Comparison of ENCODE assay signal across 1 cellular context in the genomic region with DNA sequence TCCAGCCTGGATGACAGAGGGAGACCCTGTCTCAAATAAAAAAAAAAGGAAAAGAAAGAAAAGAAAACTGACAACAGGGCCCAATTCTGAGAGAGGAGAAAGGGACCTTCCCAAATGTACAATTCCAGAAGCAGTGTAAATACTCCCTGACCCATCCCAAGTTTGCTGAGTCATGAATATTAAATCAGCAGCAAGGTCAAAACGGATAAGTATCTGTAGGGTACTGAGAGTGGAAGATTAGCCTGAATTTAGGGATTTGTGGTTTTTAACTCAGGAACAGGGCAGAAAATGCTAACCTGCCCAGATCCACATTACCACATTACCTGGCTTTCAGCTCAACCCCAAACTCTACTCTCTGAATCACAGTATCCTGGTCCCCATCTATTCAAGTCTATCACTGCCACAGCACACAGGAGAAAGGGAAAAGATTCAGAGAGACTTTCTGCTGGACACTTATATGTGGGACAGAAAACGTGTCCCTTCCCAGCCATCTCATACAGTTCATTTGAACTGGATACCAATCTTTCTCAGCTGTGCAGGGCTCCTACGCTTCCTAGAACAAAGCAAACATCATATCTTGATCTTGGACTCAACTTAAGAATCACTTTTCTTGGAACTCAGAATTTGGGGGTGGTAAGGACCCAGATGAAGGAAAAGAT.
A peak's percentile ranks its signal among the peaks of the same experiment; 100 is the strongest.
TF ChIP-seq lines count a peak whose summit lies in the region.

No MANE protein-coding gene starts in this region.

TF ChIP-seq in K562, 482 proteins besides CTCF, POLR2A, EP300 and RAD21 (continued from another document):
- TF ChIP-seq, protein P1, sequence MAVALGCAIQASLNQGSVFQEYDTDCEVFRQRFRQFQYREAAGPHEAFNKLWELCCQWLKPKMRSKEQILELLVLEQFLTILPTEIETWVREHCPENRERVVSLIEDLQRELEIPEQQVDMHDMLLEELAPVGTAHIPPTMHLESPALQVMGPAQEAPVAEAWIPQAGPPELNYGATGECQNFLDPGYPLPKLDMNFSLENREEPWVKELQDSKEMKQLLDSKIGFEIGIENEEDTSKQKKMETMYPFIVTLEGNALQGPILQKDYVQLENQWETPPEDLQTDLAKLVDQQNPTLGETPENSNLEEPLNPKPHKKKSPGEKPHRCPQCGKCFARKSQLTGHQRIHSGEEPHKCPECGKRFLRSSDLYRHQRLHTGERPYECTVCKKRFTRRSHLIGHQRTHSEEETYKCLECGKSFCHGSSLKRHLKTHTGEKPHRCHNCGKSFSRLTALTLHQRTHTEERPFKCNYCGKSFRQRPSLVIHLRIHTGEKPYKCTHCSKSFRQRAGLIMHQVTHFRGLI (CRISPR knock-in tag; IDR thresholded peaks at IDR 0.05), result no peak
- TF ChIP-seq MAZ (CRISPR knock-in tag; conservative IDR thresholded peaks at IDR 0.05 in 1 of 2, IDR thresholded peaks at IDR 0.05 in 1 of 2) (no peak), HDAC1 (IDR thresholded peaks at IDR 0.05) (peak in 1 of 2 experiments; percentile 86; a peak in 2 of 4 replicates), HNRNPUL1 (IDR thresholded peaks at IDR 0.05; ENCODE audit: low read length) (no peak), RBFOX2 (IDR thresholded peaks at IDR 0.05; ENCODE audit: low read depth, low read length) (no peak), NELFE (IDR thresholded peaks at IDR 0.05; ENCODE audit: insufficient read depth, insufficient read length) (no peak), POU5F1 (IDR thresholded peaks at IDR 0.05; ENCODE audit: borderline replicate concordance, low read depth, low read length, partially characterized antibody) (no peak), POLR2B (IDR thresholded peaks at IDR 0.05; ENCODE audit: low read depth, partially characterized antibody) (no peak), DMBX1 (CRISPR knock-in tag; IDR thresholded peaks at IDR 0.05; ENCODE audit: borderline replicate concordance) (no peak), ZNF232 (CRISPR knock-in tag; IDR thresholded peaks at IDR 0.05) (no peak), CBFA2T3 (IDR thresholded peaks at IDR 0.05) (peak; percentile 24; the same call in 1 of the 2 replicates), ARNT (IDR thresholded peaks at IDR 0.05) (no peak), NR2C1 (IDR thresholded peaks at IDR 0.05) (no peak), NR2C1 (tag; IDR thresholded peaks at IDR 0.05) (peak; percentile 48; the same call in 1 of the 2 replicates), PTBP1 (IDR thresholded peaks at IDR 0.05; ENCODE audit: low read depth, low read length) (no peak), SIN3B (IDR thresholded peaks at IDR 0.05; ENCODE audit: low read depth) (no peak), GATAD2B (IDR thresholded peaks at IDR 0.05; ENCODE audit: borderline replicate concordance) (no peak), FIP1L1 (IDR thresholded peaks at IDR 0.05; ENCODE audit: low read depth, low read length, poor library complexity, severe bottlenecking) (no peak), ZBED1 (IDR thresholded peaks at IDR 0.05) (no peak), XRCC5 (IDR thresholded peaks at IDR 0.05; ENCODE audit: low read depth, low read length) (no peak), ZNF668 (CRISPR knock-in tag; IDR thresholded peaks at IDR 0.05) (no peak), ZNF347 (CRISPR knock-in tag; IDR thresholded peaks at IDR 0.05; ENCODE audit: low read depth) (no peak), STAT5B (CRISPR knock-in tag; IDR thresholded peaks at IDR 0.05) (no peak), FOSL1 (tag; conservative IDR thresholded peaks at IDR 0.05) (peak; percentile 36; the same call in 1 of the 2 replicates), NUFIP1 (IDR thresholded peaks at IDR 0.05; ENCODE audit: partially characterized antibody) (no peak), TEAD4 (IDR thresholded peaks at IDR 0.05; ENCODE audit: low read length) (peak; percentile 29; the same call in 1 of the 2 replicates), TEAD4 (CRISPR knock-in tag; IDR thresholded peaks at IDR 0.05; ENCODE audit: borderline replicate concordance) (no peak), MAFK (IDR thresholded peaks at IDR 0.05; ENCODE audit: low read length) (peak; percentile 96), ATF7 (IDR thresholded peaks at IDR 0.05) (no peak), CHCHD3 (CRISPR knock-in tag; IDR thresholded peaks at IDR 0.05) (no peak), MYBL2 (IDR thresholded peaks at IDR 0.05; ENCODE audit: low read depth) (no peak), MYBL2 (CRISPR knock-in tag; IDR thresholded peaks at IDR 0.05; ENCODE audit: borderline replicate concordance) (no peak), RCOR1 (IDR thresholded peaks at IDR 0.05; ENCODE audit: borderline replicate concordance in 1 of 2, low read depth in 2 of 2, low read length in 2 of 2) (peak in 1 of 2 experiments; percentile 98; a peak in 2 of 4 replicates), NFE2 (IDR thresholded peaks at IDR 0.05; ENCODE audit: low read depth) (peak; percentile 89)
- TF ChIP-seq, protein P2, sequence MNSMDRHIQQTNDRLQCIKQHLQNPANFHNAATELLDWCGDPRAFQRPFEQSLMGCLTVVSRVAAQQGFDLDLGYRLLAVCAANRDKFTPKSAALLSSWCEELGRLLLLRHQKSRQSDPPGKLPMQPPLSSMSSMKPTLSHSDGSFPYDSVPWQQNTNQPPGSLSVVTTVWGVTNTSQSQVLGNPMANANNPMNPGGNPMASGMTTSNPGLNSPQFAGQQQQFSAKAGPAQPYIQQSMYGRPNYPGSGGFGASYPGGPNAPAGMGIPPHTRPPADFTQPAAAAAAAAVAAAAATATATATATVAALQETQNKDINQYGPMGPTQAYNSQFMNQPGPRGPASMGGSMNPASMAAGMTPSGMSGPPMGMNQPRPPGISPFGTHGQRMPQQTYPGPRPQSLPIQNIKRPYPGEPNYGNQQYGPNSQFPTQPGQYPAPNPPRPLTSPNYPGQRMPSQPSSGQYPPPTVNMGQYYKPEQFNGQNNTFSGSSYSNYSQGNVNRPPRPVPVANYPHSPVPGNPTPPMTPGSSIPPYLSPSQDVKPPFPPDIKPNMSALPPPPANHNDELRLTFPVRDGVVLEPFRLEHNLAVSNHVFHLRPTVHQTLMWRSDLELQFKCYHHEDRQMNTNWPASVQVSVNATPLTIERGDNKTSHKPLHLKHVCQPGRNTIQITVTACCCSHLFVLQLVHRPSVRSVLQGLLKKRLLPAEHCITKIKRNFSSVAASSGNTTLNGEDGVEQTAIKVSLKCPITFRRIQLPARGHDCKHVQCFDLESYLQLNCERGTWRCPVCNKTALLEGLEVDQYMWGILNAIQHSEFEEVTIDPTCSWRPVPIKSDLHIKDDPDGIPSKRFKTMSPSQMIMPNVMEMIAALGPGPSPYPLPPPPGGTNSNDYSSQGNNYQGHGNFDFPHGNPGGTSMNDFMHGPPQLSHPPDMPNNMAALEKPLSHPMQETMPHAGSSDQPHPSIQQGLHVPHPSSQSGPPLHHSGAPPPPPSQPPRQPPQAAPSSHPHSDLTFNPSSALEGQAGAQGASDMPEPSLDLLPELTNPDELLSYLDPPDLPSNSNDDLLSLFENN (IDR thresholded peaks at IDR 0.05; ENCODE audit: low read depth in 2 of 2, low read length in 2 of 2), result no peak
- TF ChIP-seq, protein P3, sequence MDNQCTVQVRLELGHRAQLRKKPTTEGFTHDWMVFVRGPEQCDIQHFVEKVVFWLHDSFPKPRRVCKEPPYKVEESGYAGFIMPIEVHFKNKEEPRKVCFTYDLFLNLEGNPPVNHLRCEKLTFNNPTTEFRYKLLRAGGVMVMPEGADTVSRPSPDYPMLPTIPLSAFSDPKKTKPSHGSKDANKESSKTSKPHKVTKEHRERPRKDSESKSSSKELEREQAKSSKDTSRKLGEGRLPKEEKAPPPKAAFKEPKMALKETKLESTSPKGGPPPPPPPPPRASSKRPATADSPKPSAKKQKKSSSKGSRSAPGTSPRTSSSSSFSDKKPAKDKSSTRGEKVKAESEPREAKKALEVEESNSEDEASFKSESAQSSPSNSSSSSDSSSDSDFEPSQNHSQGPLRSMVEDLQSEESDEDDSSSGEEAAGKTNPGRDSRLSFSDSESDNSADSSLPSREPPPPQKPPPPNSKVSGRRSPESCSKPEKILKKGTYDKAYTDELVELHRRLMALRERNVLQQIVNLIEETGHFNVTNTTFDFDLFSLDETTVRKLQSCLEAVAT (IDR thresholded peaks at IDR 0.05), result 0 out of 4 replicates have a peak, but pooled peaks of 1 of the 2 experiments have one; percentile 21
- TF ChIP-seq, protein P4, sequence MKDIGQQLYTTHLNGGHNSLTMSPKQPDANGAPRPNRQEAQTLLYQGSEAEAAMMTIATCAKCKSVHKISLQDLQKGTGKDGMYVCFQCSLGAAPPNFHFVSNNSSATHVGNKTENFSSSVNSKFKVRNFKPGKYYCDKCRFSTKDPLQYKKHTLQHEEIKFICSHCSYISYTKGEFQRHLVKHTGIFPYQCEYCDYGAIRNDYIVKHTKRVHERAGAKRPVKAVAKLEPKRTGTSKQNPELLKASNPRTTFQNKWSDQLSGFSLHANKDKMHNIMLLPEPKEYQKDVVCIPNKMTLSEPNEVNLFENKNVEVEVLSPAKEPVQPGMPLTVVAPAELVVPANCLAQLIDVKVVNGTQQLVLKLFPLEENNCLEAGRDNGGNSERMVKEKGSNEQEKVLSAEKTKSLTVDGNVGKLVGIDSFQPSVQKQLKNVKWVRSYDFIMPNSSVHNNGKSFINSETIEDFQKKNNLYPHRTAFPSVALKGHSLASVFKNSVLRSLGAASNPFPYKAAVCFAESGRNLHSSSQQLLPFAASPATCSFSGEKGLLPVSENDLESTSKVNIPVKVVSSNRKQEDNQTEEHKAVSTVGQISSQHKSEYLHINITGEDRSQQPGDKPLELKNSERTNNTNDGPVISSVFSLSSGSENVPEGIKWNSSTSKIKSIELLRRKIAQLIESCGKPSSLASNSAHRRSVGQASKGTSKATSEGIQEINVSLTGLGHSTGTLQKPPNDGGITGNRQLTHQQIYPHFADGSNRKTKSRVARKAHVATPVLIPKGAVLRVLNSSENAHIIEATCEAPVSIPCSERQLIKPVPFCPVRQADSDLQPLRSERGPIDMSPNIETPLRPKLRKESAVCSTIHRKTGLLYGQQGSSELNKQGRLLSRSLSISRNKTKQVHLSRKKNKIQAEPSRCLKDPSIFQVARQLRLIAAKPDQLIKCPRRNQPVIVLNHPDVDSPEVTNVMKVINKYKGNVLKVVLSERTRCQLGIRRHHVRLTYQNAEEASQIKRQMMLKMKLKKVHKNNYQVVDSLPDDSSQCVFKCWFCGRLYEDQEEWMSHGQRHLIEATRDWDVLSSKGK (CRISPR knock-in tag; IDR thresholded peaks at IDR 0.05), result no peak
- TF ChIP-seq, protein P5, sequence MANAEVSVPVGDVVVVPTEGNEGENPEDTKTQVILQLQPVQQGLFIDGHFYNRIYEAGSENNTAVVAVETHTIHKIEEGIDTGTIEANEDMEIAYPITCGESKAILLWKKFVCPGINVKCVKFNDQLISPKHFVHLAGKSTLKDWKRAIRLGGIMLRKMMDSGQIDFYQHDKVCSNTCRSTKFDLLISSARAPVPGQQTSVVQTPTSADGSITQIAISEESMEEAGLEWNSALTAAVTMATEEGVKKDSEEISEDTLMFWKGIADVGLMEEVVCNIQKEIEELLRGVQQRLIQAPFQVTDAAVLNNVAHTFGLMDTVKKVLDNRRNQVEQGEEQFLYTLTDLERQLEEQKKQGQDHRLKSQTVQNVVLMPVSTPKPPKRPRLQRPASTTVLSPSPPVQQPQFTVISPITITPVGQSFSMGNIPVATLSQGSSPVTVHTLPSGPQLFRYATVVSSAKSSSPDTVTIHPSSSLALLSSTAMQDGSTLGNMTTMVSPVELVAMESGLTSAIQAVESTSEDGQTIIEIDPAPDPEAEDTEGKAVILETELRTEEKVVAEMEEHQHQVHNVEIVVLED (CRISPR knock-in tag; IDR thresholded peaks at IDR 0.05), result no peak
- TF ChIP-seq, protein P6, sequence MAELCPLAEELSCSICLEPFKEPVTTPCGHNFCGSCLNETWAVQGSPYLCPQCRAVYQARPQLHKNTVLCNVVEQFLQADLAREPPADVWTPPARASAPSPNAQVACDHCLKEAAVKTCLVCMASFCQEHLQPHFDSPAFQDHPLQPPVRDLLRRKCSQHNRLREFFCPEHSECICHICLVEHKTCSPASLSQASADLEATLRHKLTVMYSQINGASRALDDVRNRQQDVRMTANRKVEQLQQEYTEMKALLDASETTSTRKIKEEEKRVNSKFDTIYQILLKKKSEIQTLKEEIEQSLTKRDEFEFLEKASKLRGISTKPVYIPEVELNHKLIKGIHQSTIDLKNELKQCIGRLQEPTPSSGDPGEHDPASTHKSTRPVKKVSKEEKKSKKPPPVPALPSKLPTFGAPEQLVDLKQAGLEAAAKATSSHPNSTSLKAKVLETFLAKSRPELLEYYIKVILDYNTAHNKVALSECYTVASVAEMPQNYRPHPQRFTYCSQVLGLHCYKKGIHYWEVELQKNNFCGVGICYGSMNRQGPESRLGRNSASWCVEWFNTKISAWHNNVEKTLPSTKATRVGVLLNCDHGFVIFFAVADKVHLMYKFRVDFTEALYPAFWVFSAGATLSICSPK (IDR thresholded peaks at IDR 0.05; ENCODE audit: borderline replicate concordance), result no peak
- TF ChIP-seq, protein P7, sequence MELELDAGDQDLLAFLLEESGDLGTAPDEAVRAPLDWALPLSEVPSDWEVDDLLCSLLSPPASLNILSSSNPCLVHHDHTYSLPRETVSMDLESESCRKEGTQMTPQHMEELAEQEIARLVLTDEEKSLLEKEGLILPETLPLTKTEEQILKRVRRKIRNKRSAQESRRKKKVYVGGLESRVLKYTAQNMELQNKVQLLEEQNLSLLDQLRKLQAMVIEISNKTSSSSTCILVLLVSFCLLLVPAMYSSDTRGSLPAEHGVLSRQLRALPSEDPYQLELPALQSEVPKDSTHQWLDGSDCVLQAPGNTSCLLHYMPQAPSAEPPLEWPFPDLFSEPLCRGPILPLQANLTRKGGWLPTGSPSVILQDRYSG (tag; conservative IDR thresholded peaks at IDR 0.05; ENCODE audit: low read depth), result no peak
- TF ChIP-seq, protein P8, sequence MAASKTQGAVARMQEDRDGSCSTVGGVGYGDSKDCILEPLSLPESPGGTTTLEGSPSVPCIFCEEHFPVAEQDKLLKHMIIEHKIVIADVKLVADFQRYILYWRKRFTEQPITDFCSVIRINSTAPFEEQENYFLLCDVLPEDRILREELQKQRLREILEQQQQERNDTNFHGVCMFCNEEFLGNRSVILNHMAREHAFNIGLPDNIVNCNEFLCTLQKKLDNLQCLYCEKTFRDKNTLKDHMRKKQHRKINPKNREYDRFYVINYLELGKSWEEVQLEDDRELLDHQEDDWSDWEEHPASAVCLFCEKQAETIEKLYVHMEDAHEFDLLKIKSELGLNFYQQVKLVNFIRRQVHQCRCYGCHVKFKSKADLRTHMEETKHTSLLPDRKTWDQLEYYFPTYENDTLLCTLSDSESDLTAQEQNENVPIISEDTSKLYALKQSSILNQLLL (CRISPR knock-in tag; IDR thresholded peaks at IDR 0.05; ENCODE audit: borderline replicate concordance), result no peak
